In genomic region chr11:113595810-113596594, GRCh38 we compare ENCODE assay signal across 37 cellular contexts.
DNase-seq lines count a peak whose midpoint lies in the region; ATAC-seq, FAIRE-seq and TF ChIP-seq lines count a peak whose summit lies in the region.
"Had no signal": no experiment of that assay in that cellular context is flagged by ENCODE, and none has a peak within 500 bp of the region (broad histone marks: within the 10 kb centered on the region; RNA-seq: fewer than 3 reads in every experiment).

No MANE protein-coding gene starts in this region.

- no peak overlapping the region for H3K4me3 Mint-ChIP-seq in GM23338
- H3K4me3 Mint-ChIP-seq: B cell; CD14-positive monocyte; CD4-positive, alpha-beta memory T cell; CD4-positive, alpha-beta T cell; CD4-positive, CD25-positive, alpha-beta regulatory T cell; CD8-positive, alpha-beta memory T cell; CD8-positive, alpha-beta T cell had no signal

- H3K4me2 ChIP-seq in K562 (ENCODE audit: insufficient read depth, low read length) (no peak overlapping the region), GM23338 (no peak overlapping the region)
- H3K4me2 ChIP-seq: A549; BLaER1; BLaER1 treated with 17β-estradiol and CSF1 and Interleukin-3, amounts not matched to agents 10 nM and 100 nM had no signal

- H3K36me3 ChIP-seq in HEK293 (ENCODE audit: control insufficient read depth in 2 of 2, insufficient read depth in 1 of 2, low read length in 2 of 2), result no peaks in the 10 kb centered on the region
- no peaks in the 10 kb centered on the region for H3K36me3 ChIP-seq in K562 (ENCODE audit: control insufficient read depth, insufficient read depth, low read length)
- no peaks in the 10 kb centered on the region for H3K36me3 ChIP-seq in GM23338 (ENCODE audit: insufficient read depth)
- H3K36me3 ChIP-seq: BE2C; BLaER1; BLaER1 treated with 17β-estradiol and CSF1 and Interleukin-3, amounts not matched to agents 10 nM and 100 nM had no signal

- 25% methylated on average over 3 of the region's 3 CpGs for WGBS in K562 (ENCODE audit: insufficient coverage, low coverage, missing lambda C conversion rate)

- in situ Hi-C loops in K562 (cut with MboI), result no loop called here

- no peak for TF ChIP-seq EP300 in K562 (IDR thresholded peaks at IDR 0.05; ENCODE audit: low read length)

- POLR2A ChIA-PET in HEK293 (lab: Yijun Ruan, JAX) (interaction anchor here (0.6 kb wide), 1 partner anchor 33 kb away, joined by 4 read pairs; no protein-coding TSS in a partner anchor), K562 (lab: Yijun Ruan, JAX) (interaction anchor here (2.2 kb wide), 1 partner anchor 9 kb away, joined by 7 read pairs; no protein-coding TSS in a partner anchor)

- FAIRE-seq in K562 (lab: Jason Lieb, UNC) (no peak), frontal cortex (lab: Jason Lieb, UNC) (peak; percentile 10), urothelium cell line (lab: Jason Lieb, UNC) (peak; percentile 42)
- FAIRE-seq: A204.1, A549, D721Med had no signal

- no peaks in the 10 kb centered on the region for H3K9me1 ChIP-seq in K562 (ENCODE audit: control insufficient read depth, insufficient read depth, low read length)

- 0 out of 3 replicates have a peak, but pooled peaks cover 5% of the 10 kb centered on the region for H3K4me1 Mint-ChIP-seq in GM23338
- H3K4me1 Mint-ChIP-seq: B cell; CD4-positive, alpha-beta memory T cell; CD8-positive, alpha-beta memory T cell had no signal

- no peak for TF ChIP-seq POLR2A in K562 (conservative IDR thresholded peaks at IDR 0.05)

- CTCF ChIA-PET in HEK293 (lab: Yijun Ruan, JAX), result interaction anchor here (0.7 kb wide), 1 partner anchor 87 kb away, joined by 3 read pairs; no protein-coding TSS in a partner anchor
- CTCF ChIA-PET in K562 (lab: Yijun Ruan, JAX; ENCODE audit: low intra/inter-chr PET ratio), result no interaction called here

- H4K20me1 ChIP-seq in K562 (replicated peaks; ENCODE audit: control insufficient read depth, insufficient read depth, low read length) (no peaks in the 10 kb centered on the region), GM23338 (replicated peaks; ENCODE audit: insufficient read depth) (no peaks in the 10 kb centered on the region)
- H4K20me1 ChIP-seq: BLaER1; BLaER1 treated with 17β-estradiol and CSF1 and Interleukin-3, amounts not matched to agents 10 nM and 100 nM had no signal

- H2AFZ ChIP-seq in K562 (ENCODE audit: low read depth, low read length) (no peak overlapping the region), GM23338 (no peak overlapping the region)

- H3K9ac ChIP-seq in K562 (ENCODE audit: insufficient read depth in 1 of 2, low read depth in 2 of 2, low read length in 2 of 2), result no peak overlapping the region
- H3K9ac ChIP-seq: BLaER1; BLaER1 treated with 17β-estradiol and CSF1 and Interleukin-3, amounts not matched to agents 10 nM and 100 nM had no signal

- H3K79me2 ChIP-seq in K562 (ENCODE audit: control insufficient read depth, insufficient read depth, low read length) (no peaks in the 10 kb centered on the region), GM23338 (replicated peaks; ENCODE audit: insufficient read depth) (no peaks in the 10 kb centered on the region)

- H3K27ac ChIP-seq in HEK293 (ENCODE audit: extremely low read depth, low read depth, low read length) (no peak overlapping the region), K562 (ENCODE audit: extremely low read depth, low read depth, low read length) (no peak overlapping the region), GM23338 (ENCODE audit: low read depth) (no peak overlapping the region), caudate nucleus (ENCODE audit: low read depth, low read length) (no peak overlapping the region)
- H3K27ac ChIP-seq: 22Rv1; A549; BLaER1; BLaER1 treated with 17β-estradiol and CSF1 and Interleukin-3, amounts not matched to agents 10 nM and 100 nM; C4-2B had no signal

- H3K27me3 ChIP-seq in K562 (ENCODE audit: control insufficient read depth in 2 of 2, insufficient read depth in 2 of 2, low read length in 2 of 2), result no peaks in the 10 kb centered on the region
- no peaks in the 10 kb centered on the region for H3K27me3 ChIP-seq in GM23338 (ENCODE audit: insufficient read depth)
- H3K27me3 ChIP-seq: BE2C; BLaER1; BLaER1 treated with 17β-estradiol and CSF1 and Interleukin-3, amounts not matched to agents 10 nM and 100 nM had no signal

- H3K9me3 ChIP-seq in HEK293 (ENCODE audit: control insufficient read depth, insufficient read depth, low read depth, low read length), result no peaks in the 10 kb centered on the region
- H3K9me3 ChIP-seq in K562 (replicated peaks; ENCODE audit: control insufficient read depth, insufficient read depth, low read depth, low read length), result no peaks in the 10 kb centered on the region
- H3K9me3 ChIP-seq: A549 had no signal

- no peak overlapping the region for H3K27ac Mint-ChIP-seq in GM23338
- H3K27ac Mint-ChIP-seq: B cell; CD14-positive monocyte; CD4-positive, alpha-beta memory T cell; CD4-positive, alpha-beta T cell; CD4-positive, CD25-positive, alpha-beta regulatory T cell; CD8-positive, alpha-beta memory T cell; CD8-positive, alpha-beta T cell had no signal

- no peak for DNase-seq in K562 (ENCODE audit: extremely low read depth in 1 of 4, low spot score in 3 of 4)
- no peak for DNase-seq in frontal cortex (ENCODE audit: low spot score in 2 of 2)
- DNase-seq in urothelium cell line (ENCODE audit: low spot score), result no peak
- no peak for DNase-seq in GM23338 (ENCODE audit: low spot score)
- DNase-seq in caudate nucleus (lab: John Stamatoyannopoulos, UW), result no peak
- no peak for DNase-seq in SKM-1 treated with dmso at 0.1 percent for 144 hours (lab: John Stamatoyannopoulos, UW; ENCODE audit: unreplicated experiment)
- DNase-seq in iPS-NIHi11 (ENCODE audit: low spot score), result no peak
- DNase-seq: 8988T; ACHN; AML-193; BE2C; C1 segment of cervical spinal cord; Caco-2; Calu3; CD4-positive, alpha-beta memory T cell; CD4-positive, alpha-beta T cell; CD4-positive, CD25-positive, alpha-beta regulatory T cell; CD8-positive, alpha-beta memory T cell; CD8-positive, alpha-beta T cell; COR-L47; DMS 273 treated with DMSO at 0.1 percent for 48 hours; DMS153; DMS53; DMS79; DMS79 treated with DMSO at 0.1 percent for 48 hours; DND-41; EL had no signal

- peaks cover 6% of the 10 kb centered on the region; the same call in 2 of the 3 replicates for H3K36me3 Mint-ChIP-seq in GM23338 (ENCODE audit: low read depth)
- H3K36me3 Mint-ChIP-seq: CD14-positive monocyte; CD4-positive, alpha-beta memory T cell; CD4-positive, CD25-positive, alpha-beta regulatory T cell; CD8-positive, alpha-beta T cell had no signal

- H3K9me2 ChIP-seq in GM23338 (ENCODE audit: insufficient read depth), result no peaks in the 10 kb centered on the region

- TF ChIP-seq CTCF in HEK293 (tag by site-specific recombination; IDR thresholded peaks at IDR 0.05) (no peak), K562 (IDR thresholded peaks at IDR 0.05 in 2 of 3, conservative IDR thresholded peaks at IDR 0.05 in 1 of 3; ENCODE audit: insufficient read depth in 2 of 3, low read depth in 1 of 3, low read length in 3 of 3) (no peak), GM23338 (conservative IDR thresholded peaks at IDR 0.05; ENCODE audit: low read depth in 2 of 2) (no peak)

- ATAC-seq in K562 (no peak), GM23338 (no peak)
- ATAC-seq: A549; CD8-positive, alpha-beta T cell had no signal

- H3K4me3 ChIP-seq in HEK293 (ENCODE audit: low read depth, low read length) (no peak overlapping the region), K562 (no peak overlapping the region), GM23338 (no peak overlapping the region)
- H3K4me3 ChIP-seq: A549; BLaER1; BLaER1 treated with 17β-estradiol and CSF1 and Interleukin-3, amounts not matched to agents 10 nM and 100 nM had no signal

- no peak for TF ChIP-seq RAD21 in K562 (CRISPR knock-in tag; conservative IDR thresholded peaks at IDR 0.05 in 1 of 2, IDR thresholded peaks at IDR 0.05 in 1 of 2)

- H3K9me3 Mint-ChIP-seq in GM23338, result peaks cover 15% of the 10 kb centered on the region

- H3F3A ChIP-seq in GM23338 (replicated peaks; ENCODE audit: low read depth), result no peaks in the 10 kb centered on the region

- intact Hi-C loops in K562 (cut with micrococcal nuclease), result loop anchor here (10.0 kb wide), 1 partner anchor 669 kb away; no protein-coding TSS in a partner anchor

- H3K4me1 ChIP-seq in HEK293 (ENCODE audit: control insufficient read depth, insufficient read depth, low read length) (no peaks in the 10 kb centered on the region), K562 (replicated peaks in 1 of 2; ENCODE audit: control insufficient read depth in 2 of 2, insufficient read depth in 2 of 2, low read length in 2 of 2) (peaks cover 2 to 9% of the 10 kb centered on the region in 2 experiments), GM23338 (ENCODE audit: insufficient read depth) (no peaks in the 10 kb centered on the region)
- H3K4me1 ChIP-seq: A549, BLaER1, Caco-2 had no signal

- BruUV-seq in K562 (replicated peaks; lab: Mats Ljungman, UMichigan), result no TSS peak

- H3K27me3 Mint-ChIP-seq in GM23338 (ENCODE audit: insufficient read depth, low read depth, poor library complexity), result peaks cover 7% of the 10 kb centered on the region

TF ChIP-seq in HEK293, 187 proteins besides CTCF, POLR2A, EP300 and RAD21 (continues in another document):
- peak; percentile 90 for TF ChIP-seq SETDB1 (IDR thresholded peaks at IDR 0.05; ENCODE audit: insufficient read length, low read length)
- no peak for TF ChIP-seq GLIS2 (tag by site-specific recombination; IDR thresholded peaks at IDR 0.05)
- peak; percentile 53; the same call in 1 of the 2 replicates for TF ChIP-seq ZNF10 (tag by site-specific recombination; IDR thresholded peaks at IDR 0.05)
- no peak for TF ChIP-seq ZNF830 (tag by site-specific recombination; IDR thresholded peaks at IDR 0.05; ENCODE audit: low read depth)
- no peak for TF ChIP-seq ZBTB48 (tag by site-specific recombination; IDR thresholded peaks at IDR 0.05)
- no peak for TF ChIP-seq ZNF114 (tag by site-specific recombination; IDR thresholded peaks at IDR 0.05)

TF ChIP-seq in K562, 482 proteins besides CTCF, POLR2A, EP300 and RAD21 (continues in another document):
- no peak for TF ChIP-seq PTRF (tag; IDR thresholded peaks at IDR 0.05)

TF ChIP-seq in GM23338, 12 proteins besides CTCF, POLR2A, EP300 and RAD21 (continues in another document):
- TF ChIP-seq JUNB (IDR thresholded peaks at IDR 0.05; ENCODE audit: unreplicated experiment) (no peak), POLR2AphosphoS5 (IDR thresholded peaks at IDR 0.05; ENCODE audit: low read depth) (no peak), ZNF331 (CRISPR knock-in tag; IDR thresholded peaks at IDR 0.05; ENCODE audit: low read depth) (no peak)

Comparison
In these comparisons a context has a peak if more than half of its experiments do, and no peak if none do; other contexts are left out.
1. Of the 44 proteins assayed by ChIP-seq in both K562 and HEK293: peak only in K562: none; only in HEK293: SETDB1; in both: none; in neither: 43.